ENCODE assay signal across 7 cellular contexts in genomic region chr19:35050662-35051061, GRCh38. TPM values are rescaled to one million over a fixed set of nuclear protein-coding genes. Genes with fewer than 3 reads are reported as not detected.
"Had no signal": no experiment of that assay in that cellular context is flagged by ENCODE, and none has a peak within 500 bp of the region (broad histone marks: within the 10 kb centered on the region; RNA-seq: fewer than 3 reads in every experiment).

No MANE protein-coding gene starts in this region.

RNA-seq across cellular contexts. Expression of gene HPN, which starts 9.1 kb away (rescaled TPM):
- total RNA-seq: activated CD4-positive, alpha-beta memory T cell treated with anti-CD3 and anti-CD28 coated beads, Interleukin-2, amount 10 ng/mL, durations not matched to agents 7 days and 5 days; activated CD4-positive, alpha-beta T cell treated with anti-CD3 and anti-CD28 coated beads, Interleukin-2, amount 10 ng/mL, durations not matched to agents 7 days and 5 days; activated CD8-positive, alpha-beta memory T cell treated with anti-CD3 and anti-CD28 coated beads, Interleukin-2, amount 10 ng/mL, durations not matched to agents 7 days and 5 days; activated CD8-positive, alpha-beta T cell treated with anti-CD3 and anti-CD28 coated beads, Interleukin-2, amount 10 ng/mL, durations not matched to agents 7 days and 5 days; bronchial epithelial cell; T-helper 1 cell treated with Interleukin-12 subunit alpha and Interleukin-12 subunit beta and Interleukin-4 antibody, amounts not matched to agents 30 ng/mL and 1 ng/mL, for 36 hours; T-helper 2 cell treated with Interferon-gamma antibody and Interleukin-4, amounts not matched to agents 100 ng/mL and 5 ng/mL, for 36 hours had no signal
